In the genomic region with DNA sequence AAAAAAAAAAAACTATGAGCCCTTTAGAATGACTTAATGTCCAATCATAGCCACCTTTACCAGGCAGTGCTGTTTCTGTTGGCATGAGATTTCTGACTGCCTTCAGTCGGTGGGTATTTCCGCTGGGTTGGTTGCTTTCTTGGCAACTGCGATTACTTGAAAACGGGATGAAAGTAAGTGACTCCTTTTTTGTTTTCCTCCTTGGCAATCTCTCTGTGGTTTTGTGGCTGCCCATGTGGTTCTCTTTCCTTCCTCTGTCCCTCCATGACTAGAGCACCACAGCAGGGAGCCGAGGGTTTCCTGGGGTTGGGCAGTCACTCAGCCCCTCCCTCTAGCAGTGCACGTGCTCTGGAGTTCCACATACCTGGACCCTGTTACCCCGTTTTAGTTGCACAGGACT, we compare ENCODE assay signal across 10 cellular contexts.
A peak's percentile ranks its signal among the peaks of the same experiment; 100 is the strongest.
DNase-seq lines count a peak whose midpoint lies in the region; ATAC-seq, FAIRE-seq and TF ChIP-seq lines count a peak whose summit lies in the region.
"Had no signal": no experiment of that assay in that cellular context is flagged by ENCODE, and none has a peak within 500 bp of the region (broad histone marks: within the 10 kb centered on the region; RNA-seq: fewer than 3 reads in every experiment).

No MANE protein-coding gene starts in this region.

- no peak overlapping the region for H3K14ac ChIP-seq in trophoblast cell (ENCODE audit: low read length)

- H4K91ac ChIP-seq in trophoblast cell (ENCODE audit: low read depth, low read length): no peak overlapping the region

- H3K18ac ChIP-seq in trophoblast cell (ENCODE audit: low read length): no peak overlapping the region

- TF ChIP-seq POLR2A in GM12892 (IDR thresholded peaks at IDR 0.05; ENCODE audit: low read depth, low read length) (no peak), body of pancreas (IDR thresholded peaks at IDR 0.05) (no peak)

- peaks cover 35% of the 10 kb centered on the region for H4K20me1 ChIP-seq in astrocyte (ENCODE audit: insufficient read depth, low read length)

- no peak overlapping the region for H3K23ac ChIP-seq in trophoblast cell (ENCODE audit: low read length)

- no peak overlapping the region for H2AFZ ChIP-seq in astrocyte (ENCODE audit: low read depth, low read length)
- H2AFZ ChIP-seq in trophoblast cell (ENCODE audit: insufficient read depth, low read length, poor library complexity): no peak overlapping the region

- no peak overlapping the region for H2BK12ac ChIP-seq in trophoblast cell (ENCODE audit: low read length)

- peaks cover 3% of the 10 kb centered on the region for H3K36me3 Mint-ChIP-seq in astrocyte (ENCODE audit: low read depth, unreplicated experiment)

- no peak overlapping the region for H4K8ac ChIP-seq in trophoblast cell (ENCODE audit: low read depth, low read length)

- peaks cover 16% of the 10 kb centered on the region for H3K4me1 ChIP-seq in astrocyte (ENCODE audit: insufficient read depth, low read length)
- H3K4me1 ChIP-seq in trophoblast cell (ENCODE audit: control insufficient read depth in 1 of 2, insufficient read depth in 2 of 2, low read length in 2 of 2): peaks cover 3 to 16% of the 10 kb centered on the region in 2 experiments
- peaks cover 5% of the 10 kb centered on the region for H3K4me1 ChIP-seq in body of pancreas

- H4K12ac ChIP-seq in trophoblast cell (ENCODE audit: low read depth, low read length): no peak overlapping the region

- no peaks in the 10 kb centered on the region for H3K79me2 ChIP-seq in astrocyte (ENCODE audit: insufficient read depth, low read length)
- no peaks in the 10 kb centered on the region for H3K79me2 ChIP-seq in trophoblast cell (ENCODE audit: control insufficient read depth, insufficient read depth, low read length, poor library complexity)

- H2BK120ac ChIP-seq in trophoblast cell (ENCODE audit: insufficient read depth, low read length, poor library complexity): no peak overlapping the region

- FAIRE-seq in GM12892 (lab: Jason Lieb, UNC) (peak; percentile 14), astrocyte (lab: Jason Lieb, UNC) (peak; percentile 54)
- FAIRE-seq: TTC549 had no signal

- TF ChIP-seq CTCF in astrocyte (IDR thresholded peaks at IDR 0.05; ENCODE audit: insufficient read depth, low read depth, low read length) (no peak), body of pancreas (IDR thresholded peaks at IDR 0.05) (no peak)

- H3K27ac ChIP-seq in astrocyte (ENCODE audit: low read depth, low read length) (no peak overlapping the region), trophoblast cell (ENCODE audit: low read depth, low read length) (no peak overlapping the region), body of pancreas (no peak overlapping the region)

- H3K27me3 ChIP-seq in astrocyte (ENCODE audit: insufficient read depth, low read length): peaks cover 41% of the 10 kb centered on the region
- no peaks in the 10 kb centered on the region for H3K27me3 ChIP-seq in trophoblast cell (ENCODE audit: insufficient read depth, low read length)
- H3K27me3 ChIP-seq in body of pancreas: no peaks in the 10 kb centered on the region

- H3K36me3 ChIP-seq in astrocyte (ENCODE audit: insufficient read depth, low read length): no peaks in the 10 kb centered on the region
- no peaks in the 10 kb centered on the region for H3K36me3 ChIP-seq in trophoblast cell (ENCODE audit: control insufficient read depth in 1 of 2, insufficient read depth in 2 of 2, low read length in 2 of 2)
- H3K36me3 ChIP-seq in body of pancreas (replicated peaks in 1 of 2; ENCODE audit: insufficient read depth in 1 of 2, low read depth in 2 of 2): no peaks in the 10 kb centered on the region
- H3K36me3 ChIP-seq: heart right ventricle had no signal

- peak overlapping the region; percentile 34 for H3K27ac Mint-ChIP-seq in astrocyte (ENCODE audit: unreplicated experiment)

- H3K9ac ChIP-seq in astrocyte (ENCODE audit: low read length) (no peak overlapping the region), trophoblast cell (ENCODE audit: low read length) (no peak overlapping the region)

- ATAC-seq in GM19351 (IDR thresholded peaks at IDR 0.05; ENCODE audit: unreplicated experiment) (no peak), body of pancreas (no peak)

- no peak overlapping the region for H2BK5ac ChIP-seq in trophoblast cell (ENCODE audit: low read depth, low read length, poor library complexity)

- H3K79me1 ChIP-seq in trophoblast cell (ENCODE audit: low read length): no peaks in the 10 kb centered on the region

- peaks cover 2% of the 10 kb centered on the region for H3K9me3 Mint-ChIP-seq in astrocyte (ENCODE audit: unreplicated experiment)

- no peak overlapping the region for H3K4me3 ChIP-seq in astrocyte (ENCODE audit: insufficient read depth, low read depth, low read length)
- peak overlapping the region; percentile 43 for H3K4me3 ChIP-seq in trophoblast cell (ENCODE audit: low read depth, low read length)
- H3K4me3 ChIP-seq in body of pancreas: no peak overlapping the region
- H3K4me3 ChIP-seq: heart right ventricle had no signal

- no CpG with 5 or more reads among the region's 7 CpGs for WGBS in trophoblast cell (ENCODE audit: extremely low coverage, insufficient coverage, insufficient read length)
- WGBS in body of pancreas, 2 donors: 38 to 75% methylated on average over 7 of the region's 7 CpGs

- intact Hi-C loops in body of pancreas (cut with DNase I): no loop called here

- H3K4me2 ChIP-seq in astrocyte (ENCODE audit: low read length): peak overlapping the region; percentile 45
- no peak overlapping the region for H3K4me2 ChIP-seq in trophoblast cell (ENCODE audit: low read length)

- no peak overlapping the region for H3K4ac ChIP-seq in trophoblast cell (ENCODE audit: low read depth, low read length)

- no peak overlapping the region for H3K4me3 Mint-ChIP-seq in astrocyte (ENCODE audit: unreplicated experiment)

- H3K27me3 Mint-ChIP-seq in astrocyte (ENCODE audit: low read depth, unreplicated experiment): peaks cover 95% of the 10 kb centered on the region

- H3K9me3 ChIP-seq in astrocyte (ENCODE audit: insufficient read depth, low read depth, low read length) (no peaks in the 10 kb centered on the region), trophoblast cell (ENCODE audit: insufficient read depth, low read depth, low read length) (no peaks in the 10 kb centered on the region), body of pancreas (no peaks in the 10 kb centered on the region)
- H3K9me3 ChIP-seq: heart right ventricle had no signal

- no peak overlapping the region for H2AK5ac ChIP-seq in trophoblast cell (ENCODE audit: low read length)

- DNase-seq in GM12892 (ENCODE audit: insufficient read length) (no peak), NOMO-1 treated with dmso at 0.1 percent for 144 hours (lab: John Stamatoyannopoulos, UW; ENCODE audit: unreplicated experiment) (peak; percentile 14), astrocyte (ENCODE audit: low read depth) (peak; percentile 74), trophoblast cell (no peak), COR-L47 (lab: John Stamatoyannopoulos, UW) (no peak), body of pancreas (no peak), HuH-7 (ENCODE audit: low spot score) (no peak)
- DNase-seq: heart right ventricle had no signal

- H3K4me1 Mint-ChIP-seq in astrocyte (ENCODE audit: low read depth, unreplicated experiment): peaks cover 8% of the 10 kb centered on the region

Comparison
In these comparisons a context has a peak if more than half of its experiments do, and no peak if none do; other contexts are left out.
1. DNase-seq: peak in NOMO-1 treated with dmso at 0.1 percent for 144 hours (single experiment) and astrocyte (single experiment); none in GM12892 (single experiment), trophoblast cell (0 of 2), COR-L47 (single experiment), body of pancreas (0 of 4) and HuH-7 (single experiment).